26 cellular contexts compared by ENCODE assay signal in the genomic region with DNA sequence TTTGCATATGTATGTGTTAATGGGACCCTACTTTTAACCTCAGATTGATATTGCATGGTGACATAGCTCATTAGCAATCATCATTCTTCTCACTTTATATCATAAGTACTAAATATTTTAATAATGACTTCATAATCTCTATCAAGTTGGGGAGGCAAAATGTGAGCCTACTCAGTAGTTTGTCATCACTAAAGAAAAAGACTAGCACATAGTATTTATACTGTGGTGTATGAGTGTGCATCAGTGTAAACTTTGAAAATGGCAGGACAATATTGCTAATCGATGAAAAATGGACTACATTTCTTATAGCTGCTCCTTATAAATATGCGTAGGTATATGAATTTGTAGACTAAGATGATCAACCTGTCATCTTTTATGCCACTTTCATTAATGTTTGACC.
"Had no signal": no experiment of that assay in that cellular context is flagged by ENCODE, and none has a peak within 500 bp of the region (broad histone marks: within the 10 kb centered on the region; RNA-seq: fewer than 3 reads in every experiment).

No MANE protein-coding gene starts in this region.

- ATAC-seq: stimulated activated effector memory CD8-positive, alpha-beta T cell treated with anti-CD3 and anti-CD28 coated beads, Interleukin-12 subunit alpha, Interleukin-12 subunit beta, amount 100 ng/mL, for 72 hours; stimulated activated memory B cell treated with anti-CD40 and anti-IgM and Interleukin-4, amounts not matched to agents 10 μg/mL and 1 μg/mL and 100 μg/mL, for 72 hours; stimulated activated naive B cell treated with anti-CD40 and anti-IgM and Interleukin-4, amounts not matched to agents 10 μg/mL and 1 μg/mL and 100 μg/mL, for 72 hours; stimulated activated naive CD8-positive, alpha-beta T cell treated with anti-CD3 and anti-CD28 coated beads, Interleukin-15, amount 100 ng/mL, for 72 hours; stimulated activated naive CD8-positive, alpha-beta T cell treated with anti-CD3 and anti-CD28 coated beads, Interleukin-15, Interleukin-2, amounts not matched to agents 100 U/mL and 50 U/mL, for 24 hours; upper lobe of right lung had no signal

- H3K27me3 ChIP-seq: stomach, suprapubic skin, testis, thyroid gland, tibial artery, tibial nerve, transverse colon, upper lobe of left lung, upper lobe of right lung, uterus, vagina had no signal

- H3K4me1 ChIP-seq: stomach, suprapubic skin, testis, thyroid gland, tibial artery, tibial nerve, transverse colon, upper lobe of left lung, upper lobe of right lung, uterus, vagina had no signal

- H3K27ac ChIP-seq: stomach, suprapubic skin, testis, thoracic aorta, thyroid gland, tibial artery, tibial nerve, transverse colon, upper lobe of left lung, upper lobe of right lung, uterus, vagina had no signal

- H3K4me3 ChIP-seq: stomach, suprapubic skin, testis, thoracic aorta, thyroid gland, tibial artery, tibial nerve, transverse colon, upper lobe of left lung, upper lobe of right lung, uterus, vagina had no signal

- DNase-seq: stimulated activated CD4-positive, alpha-beta T cell treated with anti-CD3 and anti-CD28 coated beads, Interleukin-2, amount 100 ng/mL, for 48 hours; stimulated activated CD4-positive, alpha-beta T cell treated with anti-CD3 and anti-CD28 coated beads, Interleukin-4, amount 100 ng/mL, for 1 hour; stimulated activated CD4-positive, alpha-beta T cell treated with anti-CD3 and anti-CD28 coated beads, Interleukin-4, amount 100 ng/mL, for 24 hours; stimulated activated CD4-positive, alpha-beta T cell treated with anti-CD3 and anti-CD28 coated beads, Interleukin-4, amount 100 ng/mL, for 4 hours; stimulated activated CD8-positive, alpha-beta memory T cell treated with anti-CD3 and anti-CD28 coated beads, Interleukin-4, amount 100 ng/mL, for 48 hours; stimulated activated naive B cell treated with anti-CD40 and anti-IgM and Interleukin-4, amounts not matched to agents 10 μg/mL and 1 μg/mL and 100 μg/mL, for 72 hours; stimulated activated naive CD4-positive, alpha-beta T cell; stimulated activated naive CD4-positive, alpha-beta T cell treated with Interleukin-2 at 50 U/mL for 16 hours; stimulated activated naive CD8-positive, alpha-beta T cell treated with anti-CD3 and anti-CD28 coated beads, Interleukin-15, amount 100 ng/mL, for 72 hours; stimulated activated naive CD8-positive, alpha-beta T cell treated with anti-CD3 and anti-CD28 coated beads, Interleukin-15, Interleukin-2, amounts not matched to agents 100 U/mL and 50 U/mL, for 24 hours; stomach; substantia nigra; testis; thyroid gland; tibial artery; transverse colon; trophoblast cell; upper lobe of left lung; upper lobe of right lung; uterus had no signal

- H3K36me3 ChIP-seq: stomach, suprapubic skin, thoracic aorta, thyroid gland, tibial artery, tibial nerve, transverse colon, upper lobe of left lung, upper lobe of right lung, uterus, vagina had no signal

- H3K9me3 ChIP-seq: suprapubic skin, testis, thoracic aorta, thyroid gland, transverse colon, upper lobe of left lung, upper lobe of right lung, uterus, vagina had no signal
